Comparison of ENCODE assay signal across 8 cellular contexts in genomic region chr14:34538871-34539406, GRCh38. TPM values are rescaled to one million over a fixed set of nuclear protein-coding genes. Genes with fewer than 3 reads are reported as not detected.
DNase-seq lines count a peak whose midpoint lies in the region; TF ChIP-seq lines count a peak whose summit lies in the region.

No MANE protein-coding gene starts in this region.

- H3K27me3 ChIP-seq in ACC112 (ENCODE audit: insufficient read depth, low read length) = no peaks in the 10 kb centered on the region
- H3K27me3 ChIP-seq in H7 (ENCODE audit: control insufficient read depth, insufficient read depth, low read length) = no peaks in the 10 kb centered on the region

- H2AFZ ChIP-seq in ACC112 (ENCODE audit: low read length, unreplicated experiment) = peak overlapping the region; percentile 79

- 1 to 3% (median 2%) methylated on average over 15 of the region's 15 CpGs for WGBS in adipose tissue, 3 donors
- WGBS in lower leg skin, 2 donors = 1% methylated on average over 15 of the region's 15 CpGs
- WGBS in urinary bladder = 1% methylated on average over 15 of the region's 15 CpGs

- no peak for DNase-seq in H7
- no peak for DNase-seq in lower leg skin (ENCODE audit: low spot score in 2 of 2)
- no peak for DNase-seq in mucosa of gallbladder (ENCODE audit: low spot score)
- DNase-seq in head of caudate nucleus = no peak
- DNase-seq in COLO829 (ENCODE audit: low spot score) = no peak

- intact Hi-C loops in lower leg skin (cut with DNase I; ENCODE audit: low total_unique reads) = no loop called here
- intact Hi-C loops in head of caudate nucleus (cut with DNase I) = loop anchor here (5.0 kb wide), 1 partner anchor 77 kb away; the partner anchor contains the start of gene SPTSSA

- no peak for TF ChIP-seq CTCF in lower leg skin (IDR thresholded peaks at IDR 0.05)

- H3K36me3 ChIP-seq in ACC112 (ENCODE audit: insufficient read depth, low read length) = peaks cover 4% of the 10 kb centered on the region; the same call in 1 of the 2 replicates
- H3K36me3 ChIP-seq in H7 (replicated peaks; ENCODE audit: control insufficient read depth, insufficient read depth, low read length) = peaks cover 4% of the 10 kb centered on the region
- H3K36me3 ChIP-seq in urinary bladder (ENCODE audit: insufficient read depth) = no peaks in the 10 kb centered on the region

- peaks cover 22% of the 10 kb centered on the region for H3K79me2 ChIP-seq in ACC112 (ENCODE audit: control insufficient read depth, insufficient read depth, low read length, unreplicated experiment)

- H3K27ac ChIP-seq in ACC112 (ENCODE audit: low read depth, low read length) = peak overlapping the region; percentile 70
- peak overlapping the region; percentile 74 for H3K27ac ChIP-seq in adipose tissue (ENCODE audit: low read depth, low read length)
- H3K27ac ChIP-seq in urinary bladder (ENCODE audit: low read depth) = peak overlapping the region; percentile 96

- peaks cover 12% of the 10 kb centered on the region for H3K4me1 ChIP-seq in ACC112 (ENCODE audit: control insufficient read depth, insufficient read depth, low read length, unreplicated experiment)
- H3K4me1 ChIP-seq in urinary bladder (ENCODE audit: insufficient read depth) = no peaks in the 10 kb centered on the region

- H3K4me3 ChIP-seq in ACC112 (ENCODE audit: low read depth, low read length) (peak overlapping the region; percentile 89), H7 (ENCODE audit: insufficient read depth, low read depth, low read length) (peak overlapping the region; percentile 95), lower leg skin (ENCODE audit: low read depth, poor library complexity, severe bottlenecking) (peak overlapping the region; percentile 99), urinary bladder (ENCODE audit: low read depth, low read length) (peak overlapping the region; percentile 88)

- no peak for TF ChIP-seq POLR2A in lower leg skin (IDR thresholded peaks at IDR 0.05)

RNA-seq across cellular contexts. Expression of gene EAPP, which starts 0.6 kb away (rescaled TPM):
- total RNA-seq in H7 (2014; rRNA removed; shearing (Covaris generic)) = 28.7 and 41.5 TPM in 2 replicates
- polyA plus RNA-seq in adipose tissue = 10 to 100 TPM; 16.5 to 46.4 (median 24.3) TPM
- total RNA-seq in lower leg skin = 10 to 100 TPM; 55.2 to 63.3 (median 60.2) TPM
- total RNA-seq in urinary bladder = 61.5 TPM
- 44.9 TPM for polyA plus RNA-seq in urinary bladder
- 31.3 TPM for total RNA-seq in mucosa of gallbladder
